15 cellular contexts compared by ENCODE assay signal in genomic region chr21:33968998-33969353, GRCh38. TPM values are rescaled to one million over a fixed set of nuclear protein-coding genes. Genes with fewer than 3 reads are reported as not detected.
DNase-seq lines count a peak whose midpoint lies in the region; ATAC-seq, FAIRE-seq and TF ChIP-seq lines count a peak whose summit lies in the region.
"Had no signal": no experiment of that assay in that cellular context is flagged by ENCODE, and none has a peak within 500 bp of the region (broad histone marks: within the 10 kb centered on the region; RNA-seq: fewer than 3 reads in every experiment).

No MANE protein-coding gene starts in this region.

- peak overlapping the region; percentile 34 for H3K4me2 ChIP-seq in HepG2 (ENCODE audit: low read depth, low read length)
- peak overlapping the region; percentile 65 for H3K4me2 ChIP-seq in endothelial cell of umbilical vein (ENCODE audit: insufficient read depth, low read length)

- DNase-seq in HepG2 (ENCODE audit: low spot score) (no peak), right lobe of liver (no peak), endothelial cell of umbilical vein (ENCODE audit: low read depth, low spot score) (no peak), myocyte (ENCODE audit: low read depth) (peak; percentile 60), NCI-H1436 (lab: John Stamatoyannopoulos, UW) (no peak), kidney glomerular epithelial cell (lab: John Stamatoyannopoulos, UW) (no peak), esophagus muscularis mucosa (ENCODE audit: extremely low spot score) (no peak)
- no peak for DNase-seq in activated effector memory CD4-positive, alpha-beta T cell treated with anti-CD3 and anti-CD28 coated beads, Interleukin-2, amount 50 U/mL, for 16 hours
- DNase-seq: activated T-cell treated with anti-CD3 and anti-CD28 coated beads for 4 hours; effector CD8-positive, alpha-beta T cell; glutamatergic neuron; NCI-H1694 treated with DMSO at 0.1 percent for 48 hours; SHP77; stimulated activated CD4-positive, alpha-beta T cell treated with anti-CD3 and anti-CD28 coated beads, Interleukin-12 subunit alpha, Interleukin-12 subunit beta, amount 100 ng/mL, for 4 hours had no signal

- H3K36me3 ChIP-seq in HepG2 (replicated peaks in 1 of 2; ENCODE audit: control insufficient read depth in 1 of 2, insufficient read depth in 2 of 2, low read length in 2 of 2), result no peaks in the 10 kb centered on the region
- H3K36me3 ChIP-seq in right lobe of liver, result no peaks in the 10 kb centered on the region
- H3K36me3 ChIP-seq in endothelial cell of umbilical vein (ENCODE audit: control insufficient read depth in 2 of 2, extremely low read depth in 1 of 2, insufficient read depth in 2 of 2, low read length in 2 of 2), result no peaks in the 10 kb centered on the region
- H3K36me3 ChIP-seq in esophagus muscularis mucosa, result no peaks in the 10 kb centered on the region
- H3K36me3 ChIP-seq: tibial nerve had no signal

- H3K27ac ChIP-seq in HepG2 (ENCODE audit: extremely low read length, insufficient read depth, low read length) (no peak overlapping the region), right lobe of liver (no peak overlapping the region), endothelial cell of umbilical vein (ENCODE audit: insufficient read depth, low read depth, low read length) (peak overlapping the region; percentile 84), esophagus muscularis mucosa (replicated peaks in 1 of 4) (peak overlapping the region in 2 of 4 donors; percentile 34 to 35)

- dilution Hi-C loops in endothelial cell of umbilical vein (cut with MboI; ENCODE audit: extremely low pct_ligation_motif_present, low sequenced_read_pairs), result no loop called here

- no peak for ATAC-seq in HepG2
- no peak for ATAC-seq in right lobe of liver

- WGBS in HepG2 (ENCODE audit: low lambda C conversion rate), result 89% methylated on average over 4 of the region's 4 CpGs
- 86% methylated on average over 4 of the region's 4 CpGs for WGBS in right lobe of liver (ENCODE audit: insufficient coverage, low coverage, low lambda C conversion rate, missing lambda C conversion rate)
- 61% methylated on average over 4 of the region's 4 CpGs for WGBS in esophagus muscularis mucosa

- BruUV-seq in HepG2 (replicated peaks; lab: Mats Ljungman, UMichigan) (no TSS peak), endothelial cell of umbilical vein (replicated peaks; lab: Mats Ljungman, UMichigan) (no TSS peak)

- FAIRE-seq in HepG2 (lab: Jason Lieb, UNC), result no peak
- peak; percentile 94 for FAIRE-seq in endothelial cell of umbilical vein (lab: Jason Lieb, UNC)

- intact Hi-C loops in HepG2 (cut with micrococcal nuclease; ENCODE audit: unreplicated experiment), result no loop called here
- intact Hi-C loops in right lobe of liver (cut with DNase I), result no loop called here
- intact Hi-C loops in endothelial cell of umbilical vein (cut with micrococcal nuclease), result loop anchor here (1.0 to 5.0 kb wide), 3 partner anchors 21 to 202 kb away; partner anchors contain the start of genes MRPS6 and SLC5A3
- intact Hi-C loops in esophagus muscularis mucosa (cut with DNase I), result no loop called here

- H3K4me1 ChIP-seq in HepG2 (ENCODE audit: insufficient read depth, low read length) (peaks cover 61% of the 10 kb centered on the region), right lobe of liver (peaks cover 0 to 14% (median 2%) of the 10 kb centered on the region in 4 donors), endothelial cell of umbilical vein (ENCODE audit: control insufficient read depth, extremely low read depth, insufficient read depth, low read length) (peaks cover 36% of the 10 kb centered on the region), esophagus muscularis mucosa (peaks cover 13 to 20% (median 17%) of the 10 kb centered on the region in 4 donors)

- TF ChIP-seq POLR2A in HepG2 (IDR thresholded peaks at IDR 0.05; ENCODE audit: insufficient read depth in 1 of 2, low read depth in 2 of 2, low read length in 2 of 2) (no peak), right lobe of liver (IDR thresholded peaks at IDR 0.05) (no peak), endothelial cell of umbilical vein (IDR thresholded peaks at IDR 0.05; ENCODE audit: low read depth, low read length) (no peak), esophagus muscularis mucosa (IDR thresholded peaks at IDR 0.05; ENCODE audit: low read depth) (no peak)

- no peak overlapping the region for H2AFZ ChIP-seq in HepG2 (ENCODE audit: low read length)
- no peak overlapping the region for H2AFZ ChIP-seq in endothelial cell of umbilical vein (ENCODE audit: low read depth, low read length)

- POLR2A ChIA-PET in HepG2 (lab: Yijun Ruan, JAX), result interaction anchor here (0.9 to 1.2 kb wide), 2 partner anchors 12 to 22 kb away, joined by 4 to 5 read pairs; no protein-coding TSS in a partner anchor
- POLR2A ChIA-PET in endothelial cell of umbilical vein (lab: Charles Lee), result interaction anchor here (0.8 to 1.4 kb wide), 3 partner anchors 21 to 104 kb away, joined by 3 to 8 read pairs (median 4); partner anchors contain the start of genes MRPS6 and SLC5A3

- H3K9ac ChIP-seq in HepG2 (ENCODE audit: insufficient read depth, low read depth, low read length) (no peak overlapping the region), endothelial cell of umbilical vein (replicated peaks; ENCODE audit: extremely low read depth, insufficient read depth, low read length) (peak overlapping the region; percentile 10)

- H3K79me2 ChIP-seq in HepG2 (ENCODE audit: insufficient read depth, low read length) (no peaks in the 10 kb centered on the region), endothelial cell of umbilical vein (ENCODE audit: control insufficient read depth, insufficient read depth, low read length) (no peaks in the 10 kb centered on the region)

- H4K20me1 ChIP-seq in HepG2 (ENCODE audit: insufficient read depth, low read length), result no peaks in the 10 kb centered on the region
- H4K20me1 ChIP-seq in endothelial cell of umbilical vein (replicated peaks; ENCODE audit: control insufficient read depth, extremely low read depth, insufficient read depth, low read length), result no peaks in the 10 kb centered on the region

- TF ChIP-seq RAD21 in HepG2 (CRISPR knock-in tag; IDR thresholded peaks at IDR 0.05), result no peak

- TF ChIP-seq EP300 in HepG2 (IDR thresholded peaks at IDR 0.05; ENCODE audit: low read depth in 2 of 2, low read length in 2 of 2), result no peak
- TF ChIP-seq EP300 in HepG2 (CRISPR knock-in tag; IDR thresholded peaks at IDR 0.05; ENCODE audit: borderline replicate concordance), result no peak
- no peak for TF ChIP-seq EP300 in esophagus muscularis mucosa (IDR thresholded peaks at IDR 0.05)

- H3K27me3 ChIP-seq in HepG2 (ENCODE audit: control insufficient read depth in 1 of 2, insufficient read depth in 2 of 2, low read length in 2 of 2), result 0 out of 5 replicates have a peak, but pooled peaks cover 0 to 2% of the 10 kb centered on the region in 2 experiments
- no peaks in the 10 kb centered on the region for H3K27me3 ChIP-seq in right lobe of liver
- peaks cover 0 to 4% of the 10 kb centered on the region in 2 experiments for H3K27me3 ChIP-seq in endothelial cell of umbilical vein (ENCODE audit: control insufficient read depth in 2 of 2, insufficient read depth in 2 of 2, low read length in 2 of 2)
- H3K27me3 ChIP-seq in esophagus muscularis mucosa, result no peaks in the 10 kb centered on the region
- H3K27me3 ChIP-seq: tibial nerve had no signal

- in situ Hi-C loops in HepG2 (cut with HindIII; ENCODE audit: extremely low pct_ligation_motif_present, low pct_unique_long_range_greater_than_20kb), result no loop called here

- H3K9me3 ChIP-seq in HepG2 (ENCODE audit: low read length) (no peaks in the 10 kb centered on the region), right lobe of liver (no peaks in the 10 kb centered on the region), endothelial cell of umbilical vein (replicated peaks; ENCODE audit: control insufficient read depth, insufficient read depth, low read length) (no peaks in the 10 kb centered on the region), esophagus muscularis mucosa (no peaks in the 10 kb centered on the region)
- H3K9me3 ChIP-seq: tibial nerve had no signal

- no peak for TF ChIP-seq CTCF in HepG2 (CRISPR knock-in tag; IDR thresholded peaks at IDR 0.05)
- no peak for TF ChIP-seq CTCF in right lobe of liver (IDR thresholded peaks at IDR 0.05)
- no peak for TF ChIP-seq CTCF in endothelial cell of umbilical vein (IDR thresholded peaks at IDR 0.05; ENCODE audit: extremely low read depth in 1 of 2, insufficient read depth in 1 of 2, low read depth in 1 of 2, low read length in 2 of 2)
- TF ChIP-seq CTCF in esophagus muscularis mucosa (IDR thresholded peaks at IDR 0.05), result no peak

- no peak overlapping the region for H3K4me3 ChIP-seq in HepG2 (replicated peaks in 1 of 3; ENCODE audit: insufficient read depth in 1 of 3, low read depth in 2 of 3, low read length in 3 of 3)
- H3K4me3 ChIP-seq in right lobe of liver, result no peak overlapping the region
- H3K4me3 ChIP-seq in endothelial cell of umbilical vein (replicated peaks in 1 of 3; ENCODE audit: insufficient read depth in 1 of 3, low read depth in 1 of 3, low read length in 3 of 3), result peak overlapping the region in 1 of 3 experiments; percentile 16
- no peak overlapping the region for H3K4me3 ChIP-seq in esophagus muscularis mucosa
- H3K4me3 ChIP-seq: tibial nerve had no signal

- H3K9me1 ChIP-seq in endothelial cell of umbilical vein (replicated peaks; ENCODE audit: control insufficient read depth, extremely low read depth, insufficient read depth, low read length), result no peaks in the 10 kb centered on the region

- CTCF ChIA-PET in HepG2 (lab: Yijun Ruan, JAX; ENCODE audit: low intra/inter-chr PET ratio, low total read pairs) (no interaction called here), endothelial cell of umbilical vein (lab: Charles Lee) (interaction anchor here (0.6 to 4.4 kb wide), 14 partner anchors 9 to 399 kb away, joined by 3 to 38 read pairs (median 4); partner anchors contain the start of genes MRPS6 and SLC5A3)

RNA-seq across cellular contexts. Expression of gene ATP5PO, which starts 53.4 kb away (rescaled TPM):
- total RNA-seq in HepG2 (2016; rRNA removed; fragmentation: Illumina TruSeq; extraction: Trizol) (256 and 343 TPM in 2 replicates), right lobe of liver (100 to 1,000 TPM in 3 of 6 experiments, 10 to 100 TPM in 3; 87.3 to 191 (median 98.7) TPM), endothelial cell of umbilical vein (187 and 190 TPM in 2 replicates), myocyte (198 and 272 TPM in 2 replicates), esophagus muscularis mucosa (100 to 1,000 TPM; 130 to 289 (median 195) TPM)
- 164 and 167 TPM in 2 replicates for total RNA-seq in HepG2 (2016; cell fraction: cytosol; rRNA removed; fragmentation: Illumina TruSeq; extraction: Trizol; ENCODE audit: low read depth)
- total RNA-seq in HepG2 (2016; cell fraction: insoluble cytoplasmic fraction; rRNA removed; fragmentation: Illumina TruSeq; extraction: Trizol), result 249 and 372 TPM in 2 replicates
- total RNA-seq in HepG2 (2016; cell fraction: membrane; rRNA removed; fragmentation: Illumina TruSeq; extraction: Trizol), result 151 and 155 TPM in 2 replicates
- total RNA-seq in HepG2 (2016; cell fraction: nucleus; rRNA removed; fragmentation: Illumina TruSeq; extraction: Trizol), result 91.7 and 110 TPM in 2 replicates
- polyA plus RNA-seq in HepG2 (2011; rRNA removed) (210 and 297 TPM in 2 replicates), endothelial cell of umbilical vein (126 and 207 TPM in 2 replicates)
- 191 and 238 TPM in 2 replicates for polyA plus RNA-seq in HepG2 (2011; cell fraction: cytosol; rRNA removed)
- 57.6 and 58.8 TPM in 2 replicates for polyA plus RNA-seq in HepG2 (2011; cell fraction: nucleus; rRNA removed)
- 189 and 218 TPM in 2 replicates for polyA plus RNA-seq in HepG2 (2012)
- 156 and 166 TPM in 2 replicates for polyA plus RNA-seq in HepG2 (2016; cell fraction: cytosol; fragmentation: Illumina TruSeq; extraction: Trizol; ENCODE audit: low read depth)
- 387 and 430 TPM in 2 replicates for polyA plus RNA-seq in HepG2 (2016; cell fraction: insoluble cytoplasmic fraction; fragmentation: Illumina TruSeq; extraction: Trizol; ENCODE audit: low read depth)
- polyA plus RNA-seq in HepG2 (2016; cell fraction: membrane; fragmentation: Illumina TruSeq; extraction: Trizol; ENCODE audit: low read depth), result 145 and 159 TPM in 2 replicates
- 154 and 160 TPM in 2 replicates for polyA plus RNA-seq in HepG2 (2016; cell fraction: nucleus; fragmentation: Illumina TruSeq; extraction: Trizol; ENCODE audit: insufficient read depth, low read depth)
- polyA minus RNA-seq in HepG2 (2011; rRNA and poly(A)+ RNA removed; ENCODE audit: low replicate concordance), result 48.9 and 100 TPM in 2 replicates
- 42.2 and 52.1 TPM in 2 replicates for polyA minus RNA-seq in HepG2 (2011; cell fraction: cytosol; rRNA and poly(A)+ RNA removed)
- polyA minus RNA-seq in HepG2 (2011; cell fraction: nucleus; rRNA and poly(A)+ RNA removed), result 34.6 and 39.2 TPM in 2 replicates
- polyA plus RNA-seq in endothelial cell of umbilical vein (2011; cell fraction: cytosol; rRNA removed), result 287 and 323 TPM in 2 replicates
- 99.2 and 106 TPM in 2 replicates for polyA plus RNA-seq in endothelial cell of umbilical vein (2011; cell fraction: nucleus; rRNA removed)
- 254 and 279 TPM in 2 replicates for polyA plus RNA-seq in endothelial cell of umbilical vein (2012)
- 69.4 and 79.5 TPM in 2 replicates for polyA minus RNA-seq in endothelial cell of umbilical vein
- polyA minus RNA-seq in endothelial cell of umbilical vein (2011; cell fraction: cytosol; rRNA and poly(A)+ RNA removed), result 70.8 TPM
- 25.3 and 29.9 TPM in 2 replicates for polyA minus RNA-seq in endothelial cell of umbilical vein (2011; cell fraction: nucleus; rRNA and poly(A)+ RNA removed)
- polyA plus RNA-seq in myocyte (2012), result 170 TPM
